Comparison of ENCODE assay signal across 1 cellular context in the genomic region with DNA sequence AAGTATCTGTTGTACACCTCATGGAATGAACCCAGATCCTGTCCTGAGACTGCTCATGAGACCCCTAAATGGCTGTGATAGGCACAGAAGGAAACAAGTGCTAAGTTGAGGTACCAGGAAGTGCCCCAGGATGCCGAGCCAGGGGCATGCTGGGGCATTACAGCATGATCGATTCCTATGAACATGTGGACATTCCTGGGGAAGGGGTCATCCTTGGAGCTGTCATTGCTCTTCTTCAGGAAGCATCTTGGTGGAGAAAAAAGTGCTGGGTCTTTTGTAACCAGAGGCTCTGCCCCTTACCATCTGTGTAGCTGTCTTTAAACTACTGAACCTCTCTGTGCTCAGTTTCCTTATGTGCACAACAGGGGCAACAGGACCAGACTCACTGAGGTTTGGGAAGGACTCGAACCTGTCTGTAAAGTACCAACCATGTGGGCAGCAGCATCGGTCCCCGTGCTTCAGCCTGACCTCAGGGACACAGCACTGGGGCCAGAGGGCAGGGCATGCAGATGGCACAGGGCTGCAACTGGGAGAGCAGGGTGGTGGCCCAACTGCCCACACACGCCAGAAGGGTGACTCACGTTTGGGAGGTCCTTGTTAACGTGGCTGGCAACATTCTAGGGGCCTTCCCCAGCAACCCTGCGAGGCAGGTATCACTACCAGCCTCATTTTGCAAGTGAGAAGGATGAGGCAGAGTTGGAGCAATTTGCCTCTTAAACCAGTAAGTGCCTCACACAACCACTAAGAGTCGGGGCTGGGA.
TF ChIP-seq lines count a peak whose summit lies in the region.

No MANE protein-coding gene starts in this region.

TF ChIP-seq in GM12878, 131 proteins besides CTCF, POLR2A, EP300 and RAD21 (continued from another document):
- TF ChIP-seq, protein P1, sequence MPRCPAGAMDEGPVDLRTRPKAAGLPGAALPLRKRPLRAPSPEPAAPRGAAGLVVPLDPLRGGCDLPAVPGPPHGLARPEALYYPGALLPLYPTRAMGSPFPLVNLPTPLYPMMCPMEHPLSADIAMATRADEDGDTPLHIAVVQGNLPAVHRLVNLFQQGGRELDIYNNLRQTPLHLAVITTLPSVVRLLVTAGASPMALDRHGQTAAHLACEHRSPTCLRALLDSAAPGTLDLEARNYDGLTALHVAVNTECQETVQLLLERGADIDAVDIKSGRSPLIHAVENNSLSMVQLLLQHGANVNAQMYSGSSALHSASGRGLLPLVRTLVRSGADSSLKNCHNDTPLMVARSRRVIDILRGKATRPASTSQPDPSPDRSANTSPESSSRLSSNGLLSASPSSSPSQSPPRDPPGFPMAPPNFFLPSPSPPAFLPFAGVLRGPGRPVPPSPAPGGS (IDR thresholded peaks at IDR 0.05; ENCODE audit: borderline replicate concordance, insufficient read depth, low read depth, low read length, poor library complexity, severe bottlenecking) = no peak
- TF ChIP-seq BHLHE40 (IDR thresholded peaks at IDR 0.05; ENCODE audit: borderline replicate concordance in 1 of 2, low read depth in 2 of 2, low read length in 1 of 2) (peak; percentile 24 to 62; a peak in 2 of 4 replicates), ZNF274 (IDR thresholded peaks at IDR 0.05; ENCODE audit: insufficient read depth, insufficient read length) (no peak), E2F4 (IDR thresholded peaks at IDR 0.05; ENCODE audit: low read depth, low read length) (no peak), TBL1XR1 (IDR thresholded peaks at IDR 0.05; ENCODE audit: low read depth, low read length) (no peak), NR2F1 (conservative IDR thresholded peaks at IDR 0.05) (no peak), ZZZ3 (IDR thresholded peaks at IDR 0.05; ENCODE audit: control insufficient read depth, insufficient read length, low read depth) (no peak), NFXL1 (IDR thresholded peaks at IDR 0.05; ENCODE audit: borderline replicate concordance) (no peak)
TF ChIP-seq in GM12878: peak in this region for 2.
